Comparison of ENCODE assay signal across 12 cellular contexts in the genomic region with DNA sequence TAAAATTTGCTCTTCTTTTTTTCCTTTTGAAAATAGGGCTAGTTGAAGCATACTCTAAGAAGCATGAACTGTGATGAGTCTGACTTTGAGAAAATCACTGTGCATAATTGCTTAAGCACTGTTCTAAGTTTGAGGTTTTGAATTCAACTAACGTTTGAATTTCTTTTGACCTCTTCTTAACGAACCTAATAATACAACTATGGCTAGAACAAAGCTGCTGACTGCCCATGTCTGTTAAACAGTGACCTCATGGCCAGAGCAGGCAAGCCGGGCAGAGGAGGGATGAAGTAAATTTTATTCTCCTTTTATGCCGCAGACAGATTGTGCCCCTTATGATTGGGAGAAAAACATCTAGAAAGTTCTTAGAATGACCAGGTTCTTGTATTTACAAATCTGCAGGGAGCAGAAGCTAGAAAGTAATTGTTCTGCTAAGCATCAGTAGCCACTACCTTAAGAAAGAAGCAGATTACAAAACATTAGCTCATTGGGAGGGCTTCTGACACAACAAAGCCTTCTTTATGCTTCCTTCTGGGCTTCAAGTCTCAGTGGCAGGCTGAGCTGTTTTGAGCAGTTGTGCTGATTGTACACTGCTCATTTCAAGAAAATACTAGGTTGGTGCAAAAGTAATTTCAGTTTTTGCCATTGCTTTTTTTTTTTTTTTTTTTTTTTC.
A peak's percentile ranks its signal among the peaks of the same experiment; 100 is the strongest.
DNase-seq lines count a peak whose midpoint lies in the region; ATAC-seq and TF ChIP-seq lines count a peak whose summit lies in the region.
"Had no signal": no experiment of that assay in that cellular context is flagged by ENCODE, and none has a peak within 500 bp of the region (broad histone marks: within the 10 kb centered on the region; RNA-seq: fewer than 3 reads in every experiment).

No MANE protein-coding gene starts in this region.

- no peaks in the 10 kb centered on the region for H3K79me2 ChIP-seq in smooth muscle cell (ENCODE audit: low read depth)

- no peak overlapping the region for H2BK120ac ChIP-seq in IMR-90 (ENCODE audit: low read depth, low read length)

- H2BK20ac ChIP-seq in IMR-90 (ENCODE audit: low read depth, low read length): no peak overlapping the region

- no peak overlapping the region for H3K56ac ChIP-seq in IMR-90 (ENCODE audit: extremely low read depth, insufficient read depth, low read length)

- H3K27ac ChIP-seq in IMR-90 (ENCODE audit: insufficient read depth, low read length) (no peak overlapping the region), right cardiac atrium (ENCODE audit: low read length) (peak overlapping the region; percentile 47), smooth muscle cell (ENCODE audit: low read depth) (peak overlapping the region; percentile 69)
- H3K27ac ChIP-seq: left lung, VCaP had no signal

- 0 out of 2 replicates have a peak, but pooled peaks cover 5% of the 10 kb centered on the region for H3K9me1 ChIP-seq in IMR-90 (ENCODE audit: insufficient read depth, low read length)

- H3F3A ChIP-seq in smooth muscle cell (ENCODE audit: low read depth): peaks cover 3% of the 10 kb centered on the region

- H2AK9ac ChIP-seq in IMR-90 (replicated peaks; ENCODE audit: low read depth, low read length, poor library complexity): no peak overlapping the region

- TF ChIP-seq CTCF in IMR-90 (conservative IDR thresholded peaks at IDR 0.05; ENCODE audit: low read depth, low read length) (no peak), smooth muscle cell (IDR thresholded peaks at IDR 0.05; ENCODE audit: borderline replicate concordance, insufficient read depth, poor library complexity, severe bottlenecking) (no peak)

- no peak overlapping the region for H4K5ac ChIP-seq in IMR-90 (ENCODE audit: low read depth, low read length)

- H3K9me3 ChIP-seq in IMR-90 (ENCODE audit: control insufficient read depth, insufficient read depth, low read length) (no peaks in the 10 kb centered on the region), right cardiac atrium (ENCODE audit: control insufficient read depth, low read length) (no peaks in the 10 kb centered on the region), smooth muscle cell (replicated peaks; ENCODE audit: low read depth) (no peaks in the 10 kb centered on the region)
- H3K9me3 ChIP-seq: left lung had no signal

- no peak overlapping the region for H3K14ac ChIP-seq in IMR-90 (replicated peaks; ENCODE audit: low read depth, low read length)

- CTCF ChIA-PET in IMR-90 (lab: Yijun Ruan, JAX): interaction anchor here (0.6 kb wide), 1 partner anchor 1061 kb away, joined by 3 read pairs; no protein-coding TSS in a partner anchor

- no peak overlapping the region for H3K9ac ChIP-seq in IMR-90 (ENCODE audit: low read depth, low read length)
- no peak overlapping the region for H3K9ac ChIP-seq in smooth muscle cell (ENCODE audit: low read depth)

- intact Hi-C loops in IMR-90 (cut with micrococcal nuclease) (no loop called here), right cardiac atrium (cut with DNase I) (loop anchor here in 1 of 4 donors (10.0 kb wide), 1 partner anchor 344 kb away; no protein-coding TSS in a partner anchor)

- TF ChIP-seq POLR2A in IMR-90 (IDR thresholded peaks at IDR 0.05; ENCODE audit: low read depth, low read length): no peak

- dilution Hi-C loops in IMR-90 (cut with HindIII; ENCODE audit: low sequenced_read_pairs, unreplicated experiment): no loop called here

- no peak overlapping the region for H3K4me2 ChIP-seq in IMR-90 (ENCODE audit: low read depth, low read length)
- H3K4me2 ChIP-seq in smooth muscle cell: peak overlapping the region; percentile 6

- TF ChIP-seq RAD21 in IMR-90 (IDR thresholded peaks at IDR 0.05; ENCODE audit: low read length): no peak

- 86% methylated on average over 2 of the region's 4 CpGs; no CpG with 5 or more reads in 1 of the 2 experiments for WGBS in IMR-90 (ENCODE audit: extremely low coverage in 2 of 2, insufficient read length in 1 of 2), 2 experiments
- WGBS in right cardiac atrium: 63% methylated on average over 4 of the region's 4 CpGs
- WGBS in smooth muscle cell (ENCODE audit: low lambda C conversion rate): 51% methylated on average over 4 of the region's 4 CpGs

- peak; percentile 52 for DNase-seq in IMR-90
- DNase-seq in astrocyte of the hippocampus (ENCODE audit: low read depth, low spot score): peak; percentile 60
- peak in 1 of 3 donors; percentile 25 for DNase-seq in right cardiac atrium
- DNase-seq in smooth muscle cell (lab: John Stamatoyannopoulos, UW; ENCODE audit: unreplicated experiment): no peak
- DNase-seq in germinal center (ENCODE audit: low spot score): no peak
- no peak for DNase-seq in activated T-cell treated with anti-CD3 and anti-CD28 coated beads, Interleukin-2, amount 50 U/mL, for 1 hour
- DNase-seq: left lung; NCI-H446 treated with DMSO at 0.1 percent for 48 hours; stimulated activated CD4-positive, alpha-beta T cell treated with anti-CD3 and anti-CD28 coated beads, Interleukin-4, amount 100 ng/mL, for 4 hours had no signal

- H3K4me1 ChIP-seq in IMR-90 (ENCODE audit: control insufficient read depth, insufficient read depth, low read length): peaks cover 5% of the 10 kb centered on the region
- H3K4me1 ChIP-seq in right cardiac atrium (ENCODE audit: control insufficient read depth, insufficient read depth, low read length): no peaks in the 10 kb centered on the region
- H3K4me1 ChIP-seq in smooth muscle cell (ENCODE audit: low read depth): peaks cover 9% of the 10 kb centered on the region

- in situ Hi-C loops in IMR-90 (cut with MboI; ENCODE audit: low sequenced_read_pairs): no loop called here

- no peaks in the 10 kb centered on the region for H3K27me3 ChIP-seq in IMR-90 (ENCODE audit: control insufficient read depth, insufficient read depth, low read length)
- no peaks in the 10 kb centered on the region for H3K27me3 ChIP-seq in right cardiac atrium (ENCODE audit: control insufficient read depth, insufficient read depth)
- H3K27me3 ChIP-seq in smooth muscle cell (ENCODE audit: low read depth): no peaks in the 10 kb centered on the region
- H3K27me3 ChIP-seq: left lung had no signal

- H2BK15ac ChIP-seq in IMR-90 (ENCODE audit: low read depth, low read length): no peak overlapping the region

- H3K23ac ChIP-seq in IMR-90 (ENCODE audit: low read depth, low read length): no peak overlapping the region

- no peak overlapping the region for H2AK5ac ChIP-seq in IMR-90 (ENCODE audit: low read depth, low read length)

- no peak overlapping the region for H4K91ac ChIP-seq in IMR-90 (ENCODE audit: insufficient read depth, low read depth, low read length)

- no peak overlapping the region for H4K8ac ChIP-seq in IMR-90 (ENCODE audit: low read depth in 2 of 2, low read length in 2 of 2)

- no peak overlapping the region for H2AFZ ChIP-seq in IMR-90 (replicated peaks; ENCODE audit: low read length, poor library complexity)
- no peak overlapping the region for H2AFZ ChIP-seq in smooth muscle cell (ENCODE audit: low read depth)

- no peaks in the 10 kb centered on the region for H4K20me1 ChIP-seq in IMR-90 (ENCODE audit: insufficient read depth, low read length)
- no peaks in the 10 kb centered on the region for H4K20me1 ChIP-seq in smooth muscle cell (ENCODE audit: low read depth)

- POLR2A ChIA-PET in IMR-90 (lab: Charles Lee; ENCODE audit: unreplicated experiment): no interaction called here

- no peak overlapping the region for H3K18ac ChIP-seq in IMR-90 (ENCODE audit: low read depth, low read length)

- H3K4me3 ChIP-seq in IMR-90 (ENCODE audit: insufficient read depth, low read depth, low read length) (no peak overlapping the region), right cardiac atrium (ENCODE audit: low read length) (no peak overlapping the region), smooth muscle cell (no peak overlapping the region)
- H3K4me3 ChIP-seq: left lung had no signal

- peaks cover 15% of the 10 kb centered on the region for H3K36me3 ChIP-seq in IMR-90 (ENCODE audit: control insufficient read depth, insufficient read depth, low read length)
- H3K36me3 ChIP-seq in smooth muscle cell (ENCODE audit: low read depth): no peaks in the 10 kb centered on the region
- H3K36me3 ChIP-seq: left lung had no signal

- peak; percentile 34; the same call in 1 of the 2 replicates for ATAC-seq in IMR-90 (ENCODE audit: low read depth)
- peak; percentile 72 to 81 for ATAC-seq in right cardiac atrium
- no peak for ATAC-seq in GM18502 (IDR thresholded peaks at IDR 0.05; ENCODE audit: poor library complexity, unreplicated experiment)
- ATAC-seq in GM21360 (IDR thresholded peaks at IDR 0.05; ENCODE audit: unreplicated experiment): no peak
- ATAC-seq: left lung had no signal

- H3K4ac ChIP-seq in IMR-90 (ENCODE audit: low read depth, low read length): no peak overlapping the region

- no peak overlapping the region for H2BK5ac ChIP-seq in IMR-90 (ENCODE audit: low read depth, low read length, poor library complexity, severe bottlenecking)

- no TSS peak for BruUV-seq in IMR-90 (replicated peaks; lab: Mats Ljungman, UMichigan)

- H3K79me1 ChIP-seq in IMR-90 (ENCODE audit: low read depth in 1 of 2, low read length in 2 of 2): peaks cover 6 to 16% of the 10 kb centered on the region in 2 experiments; a peak in 3 of 4 replicates

TF ChIP-seq in IMR-90, 13 proteins besides CTCF, POLR2A, EP300 and RAD21:
- TF ChIP-seq CEBPB (IDR thresholded peaks at IDR 0.05; ENCODE audit: low read depth, low read length): no peak
- no peak for TF ChIP-seq SMC3 (IDR thresholded peaks at IDR 0.05; ENCODE audit: low read depth, low read length)
- TF ChIP-seq MXI1 (IDR thresholded peaks at IDR 0.05; ENCODE audit: borderline replicate concordance, low read depth, low read length): no peak
- no peak for TF ChIP-seq BHLHE40 (IDR thresholded peaks at IDR 0.05; ENCODE audit: low read depth, low read length)
- TF ChIP-seq RCOR1 (IDR thresholded peaks at IDR 0.05; ENCODE audit: insufficient replicate concordance, low read length): no peak
- no peak for TF ChIP-seq NFE2L2 (IDR thresholded peaks at IDR 0.05; ENCODE audit: low read depth, low read length)
- TF ChIP-seq, protein P1, sequence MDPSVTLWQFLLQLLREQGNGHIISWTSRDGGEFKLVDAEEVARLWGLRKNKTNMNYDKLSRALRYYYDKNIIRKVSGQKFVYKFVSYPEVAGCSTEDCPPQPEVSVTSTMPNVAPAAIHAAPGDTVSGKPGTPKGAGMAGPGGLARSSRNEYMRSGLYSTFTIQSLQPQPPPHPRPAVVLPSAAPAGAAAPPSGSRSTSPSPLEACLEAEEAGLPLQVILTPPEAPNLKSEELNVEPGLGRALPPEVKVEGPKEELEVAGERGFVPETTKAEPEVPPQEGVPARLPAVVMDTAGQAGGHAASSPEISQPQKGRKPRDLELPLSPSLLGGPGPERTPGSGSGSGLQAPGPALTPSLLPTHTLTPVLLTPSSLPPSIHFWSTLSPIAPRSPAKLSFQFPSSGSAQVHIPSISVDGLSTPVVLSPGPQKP (IDR thresholded peaks at IDR 0.05; ENCODE audit: borderline replicate concordance, low read depth, low read length): no peak
- no peak for TF ChIP-seq RFX5 (IDR thresholded peaks at IDR 0.05; ENCODE audit: low read depth, low read length)

Comparison
In these comparisons a context has a peak if more than half of its experiments do, and no peak if none do; other contexts are left out.
1. ATAC-seq: peak in IMR-90 (single experiment) and right cardiac atrium (2 of 2); none in GM18502 (single experiment) and GM21360 (single experiment).
2. DNase-seq: peak in IMR-90 (single experiment) and astrocyte of the hippocampus (single experiment); none in smooth muscle cell (single experiment), germinal center (single experiment) and activated T-cell treated with anti-CD3 and anti-CD28 coated beads, Interleukin-2, amount 50 U/mL, for 1 hour (single experiment).